ENCODE assay signal across 1 cellular context in the genomic region with DNA sequence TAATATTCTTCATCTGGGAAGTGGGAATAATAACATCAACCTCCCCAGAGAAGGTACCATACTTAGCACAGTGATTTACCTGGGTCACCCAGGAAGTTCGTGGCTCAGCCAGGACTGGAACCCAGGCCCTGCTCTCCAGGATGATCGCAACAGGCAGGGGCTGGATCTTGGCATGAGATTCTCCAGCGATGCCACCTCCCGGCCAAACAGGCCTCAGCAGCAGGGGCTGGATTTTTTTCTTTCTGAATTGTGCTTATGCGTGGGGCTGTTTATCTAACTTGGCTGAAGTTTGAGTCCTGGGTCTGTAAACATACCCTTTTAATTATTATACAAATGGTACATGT.
TF ChIP-seq lines count a peak whose summit lies in the region.

No MANE protein-coding gene starts in this region.

TF ChIP-seq in HepG2, 621 proteins besides CTCF, POLR2A, EP300 and RAD21 (continued from another document and continues in another):
- no peak for TF ChIP-seq NFKBIZ (CRISPR knock-in tag; IDR thresholded peaks at IDR 0.05)
- 0 out of 2 replicates have a peak, but pooled peaks have one; percentile 59 for TF ChIP-seq ZNF747 (CRISPR knock-in tag; IDR thresholded peaks at IDR 0.05; ENCODE audit: borderline replicate concordance)
- no peak for TF ChIP-seq ZNF83 (CRISPR knock-in tag; IDR thresholded peaks at IDR 0.05; ENCODE audit: borderline replicate concordance)
- no peak for TF ChIP-seq ZNF678 (CRISPR knock-in tag; IDR thresholded peaks at IDR 0.05)
- no peak for TF ChIP-seq FOXP4 (CRISPR knock-in tag; IDR thresholded peaks at IDR 0.05)
- TF ChIP-seq ZSCAN25 (CRISPR knock-in tag; IDR thresholded peaks at IDR 0.05), result 0 out of 2 replicates have a peak, but pooled peaks have one; percentile 49
- TF ChIP-seq PHB2 (IDR thresholded peaks at IDR 0.05; ENCODE audit: partially characterized antibody), result no peak
- no peak for TF ChIP-seq RAD51 (IDR thresholded peaks at IDR 0.05; ENCODE audit: borderline replicate concordance)
- TF ChIP-seq, protein P1, sequence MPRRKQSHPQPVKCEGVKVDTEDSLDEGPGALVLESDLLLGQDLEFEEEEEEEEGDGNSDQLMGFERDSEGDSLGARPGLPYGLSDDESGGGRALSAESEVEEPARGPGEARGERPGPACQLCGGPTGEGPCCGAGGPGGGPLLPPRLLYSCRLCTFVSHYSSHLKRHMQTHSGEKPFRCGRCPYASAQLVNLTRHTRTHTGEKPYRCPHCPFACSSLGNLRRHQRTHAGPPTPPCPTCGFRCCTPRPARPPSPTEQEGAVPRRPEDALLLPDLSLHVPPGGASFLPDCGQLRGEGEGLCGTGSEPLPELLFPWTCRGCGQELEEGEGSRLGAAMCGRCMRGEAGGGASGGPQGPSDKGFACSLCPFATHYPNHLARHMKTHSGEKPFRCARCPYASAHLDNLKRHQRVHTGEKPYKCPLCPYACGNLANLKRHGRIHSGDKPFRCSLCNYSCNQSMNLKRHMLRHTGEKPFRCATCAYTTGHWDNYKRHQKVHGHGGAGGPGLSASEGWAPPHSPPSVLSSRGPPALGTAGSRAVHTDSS (CRISPR knock-in tag; conservative IDR thresholded peaks at IDR 0.05), result no peak
- no peak for TF ChIP-seq ATM (IDR thresholded peaks at IDR 0.05; ENCODE audit: borderline replicate concordance)
- no peak for TF ChIP-seq ZMYM4 (CRISPR knock-in tag; IDR thresholded peaks at IDR 0.05)
- TF ChIP-seq, protein P2, sequence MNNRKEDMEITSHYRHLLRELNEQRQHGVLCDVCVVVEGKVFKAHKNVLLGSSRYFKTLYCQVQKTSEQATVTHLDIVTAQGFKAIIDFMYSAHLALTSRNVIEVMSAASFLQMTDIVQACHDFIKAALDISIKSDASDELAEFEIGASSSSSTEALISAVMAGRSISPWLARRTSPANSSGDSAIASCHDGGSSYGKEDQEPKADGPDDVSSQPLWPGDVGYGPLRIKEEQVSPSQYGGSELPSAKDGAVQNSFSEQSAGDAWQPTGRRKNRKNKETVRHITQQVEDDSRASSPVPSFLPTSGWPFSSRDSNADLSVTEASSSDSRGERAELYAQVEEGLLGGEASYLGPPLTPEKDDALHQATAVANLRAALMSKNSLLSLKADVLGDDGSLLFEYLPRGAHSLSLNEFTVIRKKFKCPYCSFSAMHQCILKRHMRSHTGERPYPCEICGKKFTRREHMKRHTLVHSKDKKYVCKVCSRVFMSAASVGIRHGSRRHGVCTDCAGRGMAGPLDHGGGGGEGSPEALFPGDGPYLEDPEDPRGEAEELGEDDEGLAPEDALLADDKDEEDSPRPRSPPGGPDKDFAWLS (CRISPR knock-in tag; IDR thresholded peaks at IDR 0.05; ENCODE audit: borderline replicate concordance), result no peak
- 0 out of 2 replicates have a peak, but pooled peaks have one; percentile 0 for TF ChIP-seq BATF2 (CRISPR knock-in tag; IDR thresholded peaks at IDR 0.05)
- no peak for TF ChIP-seq ZNF577 (CRISPR knock-in tag; IDR thresholded peaks at IDR 0.05; ENCODE audit: borderline replicate concordance, low read depth)
- peak; percentile 63 for TF ChIP-seq SALL1 (CRISPR knock-in tag; IDR thresholded peaks at IDR 0.05)
- peak; percentile 93 for TF ChIP-seq SMC3 (IDR thresholded peaks at IDR 0.05; ENCODE audit: low read length)
- TF ChIP-seq NCOA1 (CRISPR knock-in tag; IDR thresholded peaks at IDR 0.05), result no peak
- TF ChIP-seq TRAFD1 (CRISPR knock-in tag; IDR thresholded peaks at IDR 0.05; ENCODE audit: borderline replicate concordance), result no peak
- TF ChIP-seq ZFP36L2 (CRISPR knock-in tag; IDR thresholded peaks at IDR 0.05), result no peak
- TF ChIP-seq, protein P3, sequence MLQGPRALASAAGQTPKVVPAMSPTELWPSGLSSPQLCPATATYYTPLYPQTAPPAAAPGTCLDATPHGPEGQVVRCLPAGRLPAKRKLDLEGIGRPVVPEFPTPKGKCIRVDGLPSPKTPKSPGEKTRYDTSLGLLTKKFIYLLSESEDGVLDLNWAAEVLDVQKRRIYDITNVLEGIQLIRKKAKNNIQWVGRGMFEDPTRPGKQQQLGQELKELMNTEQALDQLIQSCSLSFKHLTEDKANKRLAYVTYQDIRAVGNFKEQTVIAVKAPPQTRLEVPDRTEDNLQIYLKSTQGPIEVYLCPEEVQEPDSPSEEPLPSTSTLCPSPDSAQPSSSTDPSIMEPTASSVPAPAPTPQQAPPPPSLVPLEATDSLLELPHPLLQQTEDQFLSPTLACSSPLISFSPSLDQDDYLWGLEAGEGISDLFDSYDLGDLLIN (CRISPR knock-in tag; IDR thresholded peaks at IDR 0.05; ENCODE audit: borderline replicate concordance), result no peak
- no peak for TF ChIP-seq LBX2 (CRISPR knock-in tag; IDR thresholded peaks at IDR 0.05; ENCODE audit: borderline replicate concordance)
- no peak for TF ChIP-seq ZSCAN21 (CRISPR knock-in tag; IDR thresholded peaks at IDR 0.05; ENCODE audit: borderline replicate concordance)
- TF ChIP-seq BRD4 (CRISPR knock-in tag; IDR thresholded peaks at IDR 0.05), result no peak
- TF ChIP-seq PCBP2 (optimal IDR thresholded peaks at IDR 0.05; ENCODE audit: low read depth, low read length, poor library complexity, severe bottlenecking), result no peak
- TF ChIP-seq MLXIP (CRISPR knock-in tag; IDR thresholded peaks at IDR 0.05; ENCODE audit: borderline replicate concordance), result no peak
- TF ChIP-seq ZNF232 (CRISPR knock-in tag; IDR thresholded peaks at IDR 0.05; ENCODE audit: borderline replicate concordance), result no peak
- TF ChIP-seq HNRNPLL (IDR thresholded peaks at IDR 0.05; ENCODE audit: low read depth, low read length, poor library complexity, severe bottlenecking), result no peak
- TF ChIP-seq TBP (CRISPR knock-in tag; IDR thresholded peaks at IDR 0.05), result no peak
- no peak for TF ChIP-seq ZSCAN29 (CRISPR knock-in tag; conservative IDR thresholded peaks at IDR 0.05)
- no peak for TF ChIP-seq ZNF367 (CRISPR knock-in tag; IDR thresholded peaks at IDR 0.05; ENCODE audit: borderline replicate concordance)
- TF ChIP-seq ZNF572 (CRISPR knock-in tag; IDR thresholded peaks at IDR 0.05), result no peak
- no peak for TF ChIP-seq ZNF772 (CRISPR knock-in tag; IDR thresholded peaks at IDR 0.05)
- TF ChIP-seq, protein P4, sequence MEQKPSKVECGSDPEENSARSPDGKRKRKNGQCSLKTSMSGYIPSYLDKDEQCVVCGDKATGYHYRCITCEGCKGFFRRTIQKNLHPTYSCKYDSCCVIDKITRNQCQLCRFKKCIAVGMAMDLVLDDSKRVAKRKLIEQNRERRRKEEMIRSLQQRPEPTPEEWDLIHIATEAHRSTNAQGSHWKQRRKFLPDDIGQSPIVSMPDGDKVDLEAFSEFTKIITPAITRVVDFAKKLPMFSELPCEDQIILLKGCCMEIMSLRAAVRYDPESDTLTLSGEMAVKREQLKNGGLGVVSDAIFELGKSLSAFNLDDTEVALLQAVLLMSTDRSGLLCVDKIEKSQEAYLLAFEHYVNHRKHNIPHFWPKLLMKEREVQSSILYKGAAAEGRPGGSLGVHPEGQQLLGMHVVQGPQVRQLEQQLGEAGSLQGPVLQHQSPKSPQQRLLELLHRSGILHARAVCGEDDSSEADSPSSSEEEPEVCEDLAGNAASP (CRISPR knock-in tag; IDR thresholded peaks at IDR 0.05; ENCODE audit: borderline replicate concordance), result peak; percentile 10; the same call in 1 of the 2 replicates
- no peak for TF ChIP-seq ZNF574 (CRISPR knock-in tag; IDR thresholded peaks at IDR 0.05)
- no peak for TF ChIP-seq IRX3 (CRISPR knock-in tag; IDR thresholded peaks at IDR 0.05; ENCODE audit: borderline replicate concordance, low read depth)
- TF ChIP-seq THAP9 (CRISPR knock-in tag; IDR thresholded peaks at IDR 0.05; ENCODE audit: borderline replicate concordance), result no peak
